In the genomic region with DNA sequence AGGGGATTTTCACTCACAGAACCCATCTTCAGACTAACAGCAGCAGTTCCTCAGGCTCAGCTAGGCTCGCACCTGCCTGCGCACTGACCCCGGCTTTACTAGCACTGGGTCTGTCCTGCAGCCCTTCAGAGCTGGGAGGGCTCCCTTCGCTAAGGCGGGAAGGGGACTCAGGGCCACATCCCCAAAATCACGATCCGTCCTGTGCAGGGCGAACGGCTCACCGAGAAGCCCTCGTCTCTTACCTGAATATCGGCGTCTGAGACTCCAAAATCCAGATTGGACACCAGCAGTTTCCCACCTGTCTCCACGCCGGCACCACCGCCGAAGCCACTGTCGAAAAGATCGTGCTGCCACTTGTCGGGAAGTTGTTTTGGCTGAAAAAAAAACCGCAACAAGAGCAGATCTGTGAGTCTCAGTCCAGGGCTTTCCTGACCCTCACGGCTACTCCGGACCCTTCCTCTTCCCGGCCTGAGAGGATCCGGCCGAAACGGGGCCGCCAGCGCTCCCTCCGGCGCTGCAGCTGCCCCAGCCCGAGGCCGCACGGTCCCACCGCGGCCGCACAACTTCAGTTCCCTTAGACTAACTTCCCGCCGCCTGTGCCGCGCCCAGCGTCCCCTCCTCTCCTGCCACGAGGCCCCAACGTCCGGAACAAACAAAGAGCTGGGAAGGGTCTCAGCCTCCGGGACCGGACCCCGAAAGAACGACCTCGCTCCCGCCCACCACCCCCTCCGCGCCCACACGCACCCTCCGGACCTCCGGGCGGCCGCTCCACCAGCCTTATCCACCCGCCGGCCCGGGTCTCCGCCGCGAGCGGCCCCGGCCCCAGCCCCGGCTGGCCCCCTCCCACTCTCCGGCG, we compare ENCODE assay signal across 8 cellular contexts. TPM values are rescaled to one million over a fixed set of nuclear protein-coding genes. Genes with fewer than 3 reads are reported as not detected.
A peak's percentile ranks its signal among the peaks of the same experiment; 100 is the strongest.
DNase-seq lines count a peak whose midpoint lies in the region; ATAC-seq and TF ChIP-seq lines count a peak whose summit lies in the region.

No MANE protein-coding gene starts in this region.

- DNase-seq in activated T-helper 1 cell treated with anti-CD3 and anti-CD28 coated beads, Interleukin-12 subunit alpha, Interleukin-12 subunit beta, Interleukin-2, Interleukin-4 antibody, amounts not matched to agents 30 ng/mL and 10 ng/mL and 1 ng/mL, durations not matched to agents 14 hours and 24 hours and 36 hours (ENCODE audit: low spot score): peak; percentile 29
- DNase-seq in immature natural killer cell (no peak), stomach (no peak), NCI-H128 (lab: John Stamatoyannopoulos, UW; ENCODE audit: unreplicated experiment) (no peak), KG1 (lab: John Stamatoyannopoulos, UW) (no peak)

- H3K27ac ChIP-seq in stomach: peak overlapping the region; percentile 75 to 96 (median 95)

- no peak for TF ChIP-seq POLR2A in stomach (IDR thresholded peaks at IDR 0.05)

- no peaks in the 10 kb centered on the region for H3K27me3 ChIP-seq in stomach

- peaks cover 23 to 42% (median 36%) of the 10 kb centered on the region in 4 donors for H3K4me1 ChIP-seq in stomach

- no peaks in the 10 kb centered on the region for H3K27me3 Mint-ChIP-seq in activated T-helper 1 cell treated with anti-CD3 and anti-CD28 coated beads, Interleukin-12 subunit alpha, Interleukin-12 subunit beta, Interleukin-2, Interleukin-4 antibody, amounts not matched to agents 30 ng/mL and 10 ng/mL and 1 ng/mL, durations not matched to agents 14 hours and 24 hours and 36 hours (ENCODE audit: insufficient read depth)
- peaks cover 1 to 14% (median 6%) of the 10 kb centered on the region in 3 donors for H3K27me3 Mint-ChIP-seq in immature natural killer cell (ENCODE audit: low read depth in 3 of 3)

- peaks cover 31% of the 10 kb centered on the region for H3K36me3 Mint-ChIP-seq in activated T-helper 1 cell treated with anti-CD3 and anti-CD28 coated beads, Interleukin-12 subunit alpha, Interleukin-12 subunit beta, Interleukin-2, Interleukin-4 antibody, amounts not matched to agents 30 ng/mL and 10 ng/mL and 1 ng/mL, durations not matched to agents 14 hours and 24 hours and 36 hours (ENCODE audit: low read depth)
- H3K36me3 Mint-ChIP-seq in immature natural killer cell: peaks cover 4 to 30% (median 14%) of the 10 kb centered on the region in 3 donors

- H3K4me3 Mint-ChIP-seq in activated T-helper 1 cell treated with anti-CD3 and anti-CD28 coated beads, Interleukin-12 subunit alpha, Interleukin-12 subunit beta, Interleukin-2, Interleukin-4 antibody, amounts not matched to agents 30 ng/mL and 10 ng/mL and 1 ng/mL, durations not matched to agents 14 hours and 24 hours and 36 hours: peak overlapping the region; percentile 92
- peak overlapping the region; percentile 80 to 87 (median 82) for H3K4me3 Mint-ChIP-seq in immature natural killer cell

- no peaks in the 10 kb centered on the region for H3K9me3 Mint-ChIP-seq in activated T-helper 1 cell treated with anti-CD3 and anti-CD28 coated beads, Interleukin-12 subunit alpha, Interleukin-12 subunit beta, Interleukin-2, Interleukin-4 antibody, amounts not matched to agents 30 ng/mL and 10 ng/mL and 1 ng/mL, durations not matched to agents 14 hours and 24 hours and 36 hours
- no peaks in the 10 kb centered on the region for H3K9me3 Mint-ChIP-seq in immature natural killer cell

- peaks cover 13% of the 10 kb centered on the region for H3K4me1 Mint-ChIP-seq in activated T-helper 1 cell treated with anti-CD3 and anti-CD28 coated beads, Interleukin-12 subunit alpha, Interleukin-12 subunit beta, Interleukin-2, Interleukin-4 antibody, amounts not matched to agents 30 ng/mL and 10 ng/mL and 1 ng/mL, durations not matched to agents 14 hours and 24 hours and 36 hours (ENCODE audit: low read depth)
- peaks cover 22 to 24% of the 10 kb centered on the region in 2 donors for H3K4me1 Mint-ChIP-seq in immature natural killer cell

- H3K4me3 ChIP-seq in stomach: peak overlapping the region; percentile 77 to 98 (median 93)

- H3K9me3 ChIP-seq in stomach: no peaks in the 10 kb centered on the region

- TF ChIP-seq CTCF in stomach (IDR thresholded peaks at IDR 0.05): no peak

- no peak for TF ChIP-seq EP300 in stomach (IDR thresholded peaks at IDR 0.05)

- ATAC-seq in GM18870 (IDR thresholded peaks at IDR 0.05; ENCODE audit: unreplicated experiment) (peak; percentile 2), HG03196 (IDR thresholded peaks at IDR 0.05; ENCODE audit: unreplicated experiment) (peak; percentile 16), HG02981 (IDR thresholded peaks at IDR 0.05; ENCODE audit: unreplicated experiment) (no peak)

- 4 to 18% (median 6%) methylated on average over 22 to 69 of the region's 69 CpGs for WGBS in stomach, 5 donors

- peaks cover 36 to 72% (median 64%) of the 10 kb centered on the region in 4 donors for H3K36me3 ChIP-seq in stomach

- intact Hi-C loops in activated T-helper 1 cell treated with anti-CD3 and anti-CD28 coated beads, Interleukin-12 subunit alpha, Interleukin-12 subunit beta, Interleukin-2, Interleukin-4 antibody, amounts not matched to agents 30 ng/mL and 10 ng/mL and 1 ng/mL, durations not matched to agents 14 hours and 24 hours and 36 hours (cut with micrococcal nuclease): loop anchor here (1.0 to 2.0 kb wide), 7 partner anchors 19 to 208 kb away; a partner anchor contains a TSS
- intact Hi-C loops in stomach (cut with DNase I; ENCODE audit: low total_unique reads): no loop called here

- peak overlapping the region; percentile 87 for H3K27ac Mint-ChIP-seq in activated T-helper 1 cell treated with anti-CD3 and anti-CD28 coated beads, Interleukin-12 subunit alpha, Interleukin-12 subunit beta, Interleukin-2, Interleukin-4 antibody, amounts not matched to agents 30 ng/mL and 10 ng/mL and 1 ng/mL, durations not matched to agents 14 hours and 24 hours and 36 hours
- H3K27ac Mint-ChIP-seq in immature natural killer cell: peak overlapping the region; percentile 79 to 97 (median 90)

RNA-seq across cellular contexts. Expression of a gene that starts 0.7 kb away (rescaled TPM):
- 241 and 249 TPM in 2 replicates for total RNA-seq in activated T-helper 1 cell treated with anti-CD3 and anti-CD28 coated beads, Interleukin-12 subunit alpha, Interleukin-12 subunit beta, Interleukin-2, Interleukin-4 antibody, amounts not matched to agents 30 ng/mL and 10 ng/mL and 1 ng/mL, durations not matched to agents 14 hours and 24 hours and 36 hours
- polyA plus RNA-seq in immature natural killer cell: 10 to 100 TPM; 36.2 to 63.3 (median 40.1) TPM
- total RNA-seq in stomach: 100 to 1,000 TPM in 2 of 5 donors, 10 to 100 TPM in 2, 1 to 10 TPM in 1; 5.8 to 224 (median 90.1) TPM
- polyA plus RNA-seq in stomach: 10 to 100 TPM; 33.6 to 42.3 (median 36.8) TPM

RNA-seq across cellular contexts. Expression of a gene that starts 0.8 kb away (rescaled TPM):
- total RNA-seq in activated T-helper 1 cell treated with anti-CD3 and anti-CD28 coated beads, Interleukin-12 subunit alpha, Interleukin-12 subunit beta, Interleukin-2, Interleukin-4 antibody, amounts not matched to agents 30 ng/mL and 10 ng/mL and 1 ng/mL, durations not matched to agents 14 hours and 24 hours and 36 hours: 123 and 124 TPM in 2 replicates
- polyA plus RNA-seq in immature natural killer cell: 100 to 1,000 TPM; 339 to 578 (median 348) TPM
- total RNA-seq in stomach: 100 to 1,000 TPM in 3 of 5 donors, 10 to 100 TPM in 2; 49.8 to 141 (median 108) TPM
- polyA plus RNA-seq in stomach: 100 to 1,000 TPM; 231 to 276 (median 257) TPM

RNA-seq across cellular contexts. Expression of a gene that starts 11.4 kb away (rescaled TPM):
- 0.24 and 0.31 TPM in 2 replicates for total RNA-seq in activated T-helper 1 cell treated with anti-CD3 and anti-CD28 coated beads, Interleukin-12 subunit alpha, Interleukin-12 subunit beta, Interleukin-2, Interleukin-4 antibody, amounts not matched to agents 30 ng/mL and 10 ng/mL and 1 ng/mL, durations not matched to agents 14 hours and 24 hours and 36 hours
- polyA plus RNA-seq in immature natural killer cell (not detected), stomach (under 1 TPM in 2 of 3 donors, not detected in 1; 0.83 to 0.93 TPM)
- total RNA-seq in stomach: 1 to 10 TPM in 2 of 5 donors, not detected in 3; 1.4 to 2.0 TPM

RNA-seq across cellular contexts. Expression of a gene that starts 19.5 kb away (rescaled TPM):
- total RNA-seq in activated T-helper 1 cell treated with anti-CD3 and anti-CD28 coated beads, Interleukin-12 subunit alpha, Interleukin-12 subunit beta, Interleukin-2, Interleukin-4 antibody, amounts not matched to agents 30 ng/mL and 10 ng/mL and 1 ng/mL, durations not matched to agents 14 hours and 24 hours and 36 hours: 701 and 705 TPM in 2 replicates
- polyA plus RNA-seq in immature natural killer cell (100 to 1,000 TPM; 100 to 245 (median 133) TPM), stomach (100 to 1,000 TPM; 154 to 240 (median 212) TPM)
- 100 to 1,000 TPM in 3 of 5 donors, 10 to 100 TPM in 2; 57.1 to 435 (median 117) TPM for total RNA-seq in stomach

RNA-seq across cellular contexts. Expression of a gene that starts 20.5 kb away (rescaled TPM):
- total RNA-seq in activated T-helper 1 cell treated with anti-CD3 and anti-CD28 coated beads, Interleukin-12 subunit alpha, Interleukin-12 subunit beta, Interleukin-2, Interleukin-4 antibody, amounts not matched to agents 30 ng/mL and 10 ng/mL and 1 ng/mL, durations not matched to agents 14 hours and 24 hours and 36 hours: 49.5 and 54.5 TPM in 2 replicates
- polyA plus RNA-seq in immature natural killer cell (10 to 100 TPM; 44.7 to 59.6 (median 49.5) TPM), stomach (10 to 100 TPM; 39.7 to 51.7 (median 42.8) TPM)
- total RNA-seq in stomach: 100 to 1,000 TPM in 2 of 5 donors, 10 to 100 TPM in 3; 17.5 to 119 (median 27.2) TPM
